Comparison of ENCODE assay signal across 12 cellular contexts in the genomic region with DNA sequence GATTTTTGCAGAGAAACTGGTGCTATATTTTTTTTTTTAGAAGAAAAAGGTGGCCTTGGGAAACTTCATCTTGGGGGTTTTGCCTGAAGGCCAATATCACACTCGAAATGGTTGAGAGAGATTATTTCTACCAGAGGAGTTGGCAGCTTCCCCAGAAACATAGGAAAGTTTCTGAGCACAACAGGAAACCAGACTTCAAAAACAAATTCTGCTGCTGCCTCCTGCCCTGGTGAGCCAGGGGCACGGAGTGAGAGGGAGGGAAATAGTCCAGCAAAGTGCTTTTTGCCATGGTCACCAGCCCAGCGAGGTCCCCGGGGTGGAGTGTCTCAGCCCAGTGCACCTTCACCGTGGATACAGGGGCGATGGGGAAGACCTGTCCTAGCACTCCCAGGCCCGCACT.
A peak's percentile ranks its signal among the peaks of the same experiment; 100 is the strongest.
DNase-seq lines count a peak whose midpoint lies in the region; ATAC-seq and TF ChIP-seq lines count a peak whose summit lies in the region.
"Had no signal": no experiment of that assay in that cellular context is flagged by ENCODE, and none has a peak within 500 bp of the region (broad histone marks: within the 10 kb centered on the region; RNA-seq: fewer than 3 reads in every experiment).

No MANE protein-coding gene starts in this region.

- H3K4me1 Mint-ChIP-seq in activated CD8-positive, alpha-beta memory T cell treated with anti-CD3 and anti-CD28 coated beads, Interleukin-2, amount 10 ng/mL, durations not matched to agents 7 days and 5 days, result no peaks in the 10 kb centered on the region
- H3K4me1 Mint-ChIP-seq: H9, IgD-negative memory B cell had no signal

- no peak overlapping the region for H3K9ac ChIP-seq in mammary epithelial cell (ENCODE audit: insufficient read depth, low read length)
- H3K9ac ChIP-seq: GM23248 had no signal

- intact Hi-C loops in mammary epithelial cell (cut with micrococcal nuclease), result no loop called here

- H3K27ac ChIP-seq in hepatocyte (no peak overlapping the region), mammary epithelial cell (ENCODE audit: insufficient read depth, low read depth, low read length) (no peak overlapping the region)
- H3K27ac ChIP-seq: A549, GM23248 had no signal

- H3K36me3 Mint-ChIP-seq in activated CD8-positive, alpha-beta memory T cell treated with anti-CD3 and anti-CD28 coated beads, Interleukin-2, amount 10 ng/mL, durations not matched to agents 7 days and 5 days, result no peaks in the 10 kb centered on the region
- H3K36me3 Mint-ChIP-seq: IgD-negative memory B cell had no signal

- WGBS in hepatocyte (ENCODE audit: low lambda C conversion rate, missing lambda C conversion rate), result 69% methylated on average over 7 of the region's 7 CpGs
- WGBS in mammary epithelial cell (ENCODE audit: low coverage, missing lambda C conversion rate), result 9% methylated on average over 6 of the region's 7 CpGs

- dilution Hi-C loops in mammary epithelial cell (cut with HindIII; ENCODE audit: low sequenced_read_pairs), result no loop called here

- H3K4me1 ChIP-seq in hepatocyte (ENCODE audit: insufficient read depth), result no peaks in the 10 kb centered on the region
- H3K4me1 ChIP-seq in mammary epithelial cell (ENCODE audit: insufficient read depth, low read length), result no peaks in the 10 kb centered on the region
- H3K4me1 ChIP-seq: A549, BE2C had no signal

- H4K20me1 ChIP-seq in hepatocyte (ENCODE audit: insufficient read depth, poor library complexity, severe bottlenecking) (no peaks in the 10 kb centered on the region), mammary epithelial cell (ENCODE audit: insufficient read depth, low read length) (no peaks in the 10 kb centered on the region)

- CTCF ChIA-PET in mammary epithelial cell (lab: Charles Lee; ENCODE audit: low non-redundant PET), result no interaction called here
- CTCF ChIA-PET in activated CD8-positive, alpha-beta memory T cell treated with anti-CD3 and anti-CD28 coated beads, Interleukin-2, amount 10 ng/mL, durations not matched to agents 7 days and 5 days (lab: Charles Lee), result no interaction called here

- H3K4me3 ChIP-seq in hepatocyte, result no peak overlapping the region
- H3K4me3 ChIP-seq in mammary epithelial cell (replicated peaks in 1 of 3; ENCODE audit: insufficient read depth in 1 of 3, low read depth in 2 of 3, low read length in 3 of 3), result no peak overlapping the region
- H3K4me3 ChIP-seq: A549, GM23248 had no signal

- H3K27me3 ChIP-seq in hepatocyte (peaks cover 3% of the 10 kb centered on the region), mammary epithelial cell (ENCODE audit: insufficient read depth, low read length) (no peaks in the 10 kb centered on the region)
- H3K27me3 ChIP-seq: BE2C had no signal

- DNase-seq in H4 (ENCODE audit: low spot score) (peak; percentile 14), dermis blood vessel endothelial cell (peak; percentile 53), hepatocyte (ENCODE audit: low spot score) (peak; percentile 10), mammary epithelial cell (no peak), NCI-H345 (lab: John Stamatoyannopoulos, UW) (no peak)
- DNase-seq in activated CD8-positive, alpha-beta memory T cell treated with anti-CD3 and anti-CD28 coated beads, Interleukin-2, amount 10 ng/mL, durations not matched to agents 7 days and 5 days, result no peak
- DNase-seq: BE2C, GF-D8, GM23248 had no signal

- no peaks in the 10 kb centered on the region for H3K27me3 Mint-ChIP-seq in activated CD8-positive, alpha-beta memory T cell treated with anti-CD3 and anti-CD28 coated beads, Interleukin-2, amount 10 ng/mL, durations not matched to agents 7 days and 5 days

- H3K9me3 Mint-ChIP-seq in activated CD8-positive, alpha-beta memory T cell treated with anti-CD3 and anti-CD28 coated beads, Interleukin-2, amount 10 ng/mL, durations not matched to agents 7 days and 5 days (ENCODE audit: low read depth), result no peaks in the 10 kb centered on the region

- no peaks in the 10 kb centered on the region for H3K9me2 ChIP-seq in hepatocyte (replicated peaks; ENCODE audit: insufficient read depth)

- H3K36me3 ChIP-seq in hepatocyte (replicated peaks; ENCODE audit: insufficient read depth, low read depth) (no peaks in the 10 kb centered on the region), mammary epithelial cell (ENCODE audit: insufficient read depth, low read length) (no peaks in the 10 kb centered on the region)
- H3K36me3 ChIP-seq: BE2C had no signal

- no peaks in the 10 kb centered on the region for H3K79me2 ChIP-seq in hepatocyte
- H3K79me2 ChIP-seq in mammary epithelial cell (ENCODE audit: insufficient read depth, low read length), result no peaks in the 10 kb centered on the region

- no peak overlapping the region for H3K4me3 Mint-ChIP-seq in activated CD8-positive, alpha-beta memory T cell treated with anti-CD3 and anti-CD28 coated beads, Interleukin-2, amount 10 ng/mL, durations not matched to agents 7 days and 5 days
- H3K4me3 Mint-ChIP-seq: H9, IgD-negative memory B cell had no signal

- no peak overlapping the region for H3K27ac Mint-ChIP-seq in activated CD8-positive, alpha-beta memory T cell treated with anti-CD3 and anti-CD28 coated beads, Interleukin-2, amount 10 ng/mL, durations not matched to agents 7 days and 5 days

- no peak for ATAC-seq in activated CD8-positive, alpha-beta memory T cell treated with anti-CD3 and anti-CD28 coated beads, Interleukin-2, amount 10 ng/mL, durations not matched to agents 7 days and 5 days

- in situ Hi-C loops in mammary epithelial cell (cut with MboI; ENCODE audit: low sequenced_read_pairs in 2 of 2), result no loop called here

- no peak overlapping the region for H2AFZ ChIP-seq in hepatocyte
- H2AFZ ChIP-seq in mammary epithelial cell (ENCODE audit: low read depth, low read length), result no peak overlapping the region
- H2AFZ ChIP-seq: GM23248 had no signal

- H3K9me3 ChIP-seq in hepatocyte (ENCODE audit: low read depth) (no peaks in the 10 kb centered on the region), mammary epithelial cell (replicated peaks; ENCODE audit: insufficient read depth, low read length) (no peaks in the 10 kb centered on the region)
- H3K9me3 ChIP-seq: A549, BE2C had no signal

- no peak overlapping the region for H3K4me2 ChIP-seq in hepatocyte
- H3K4me2 ChIP-seq in mammary epithelial cell (ENCODE audit: insufficient read depth, low read depth, low read length), result no peak overlapping the region
- H3K4me2 ChIP-seq: A549 had no signal

- TF ChIP-seq CTCF in hepatocyte (IDR thresholded peaks at IDR 0.05; ENCODE audit: poor library complexity) (no peak), mammary epithelial cell (conservative IDR thresholded peaks at IDR 0.05 in 1 of 2, IDR thresholded peaks at IDR 0.05 in 1 of 2; ENCODE audit: extremely low read depth in 1 of 2, insufficient read depth in 1 of 2, low read depth in 1 of 2, low read length in 2 of 2) (no peak)

- BruUV-seq in mammary epithelial cell (replicated peaks; lab: Mats Ljungman, UMichigan), result no TSS peak

Comparison
In these comparisons a context has a peak if more than half of its experiments do, and no peak if none do; other contexts are left out.
1. DNase-seq: peak in H4 (single experiment), dermis blood vessel endothelial cell (single experiment) and hepatocyte (single experiment); none in mammary epithelial cell (single experiment), activated CD8-positive, alpha-beta memory T cell treated with anti-CD3 and anti-CD28 coated beads, Interleukin-2, amount 10 ng/mL, durations not matched to agents 7 days and 5 days (single experiment) and NCI-H345 (single experiment).